ENCODE assay signal across 9 cellular contexts in genomic region chrX:87975365-87975764, GRCh38.
"Had no signal": no experiment of that assay in that cellular context is flagged by ENCODE, and none has a peak within 500 bp of the region (broad histone marks: within the 10 kb centered on the region; RNA-seq: fewer than 3 reads in every experiment).

No MANE protein-coding gene starts in this region.

- H3K4me3 ChIP-seq: GM23248, HAP-1 had no signal

- H3K36me3 Mint-ChIP-seq: IgD-negative memory B cell had no signal

- ATAC-seq: HCT116 had no signal

- H3K9ac ChIP-seq: GM23248, KMS-11 had no signal

- H3K4me1 ChIP-seq: HAP-1 had no signal

- H3K4me2 ChIP-seq: KMS-11 had no signal

- H2AFZ ChIP-seq: GM23248 had no signal

- H3K36me3 ChIP-seq: HAP-1 had no signal

- FAIRE-seq: HTR-8/SVneo had no signal

- H3K4me3 Mint-ChIP-seq: IgD-negative memory B cell had no signal

- H3K27ac Mint-ChIP-seq: IgD-negative memory B cell had no signal

- H3K9me3 ChIP-seq: HAP-1 had no signal

- H3K4me1 Mint-ChIP-seq: IgD-negative memory B cell had no signal

- DNase-seq: GM23248, GOT3, H7, KBM-7 had no signal

- H3K27ac ChIP-seq: GM23248, KMS-11 had no signal
